10 cellular contexts compared by ENCODE assay signal in genomic region chr6:125201961-125202729, GRCh38. TPM values are rescaled to one million over a fixed set of nuclear protein-coding genes. Genes with fewer than 3 reads are reported as not detected.
A peak's percentile ranks its signal among the peaks of the same experiment; 100 is the strongest.
DNase-seq lines count a peak whose midpoint lies in the region; ATAC-seq, FAIRE-seq and TF ChIP-seq lines count a peak whose summit lies in the region.
"Had no signal": no experiment of that assay in that cellular context is flagged by ENCODE, and none has a peak within 500 bp of the region (broad histone marks: within the 10 kb centered on the region; RNA-seq: fewer than 3 reads in every experiment).

No MANE protein-coding gene starts in this region.

- peak overlapping the region in 1 of 5 experiments; percentile 59 for H3K4me3 Mint-ChIP-seq in brain
- H3K4me3 Mint-ChIP-seq: T-cell had no signal

- peaks cover 0 to 4% (median 0%) of the 10 kb centered on the region in 5 experiments for H3K9me3 Mint-ChIP-seq in brain
- H3K9me3 Mint-ChIP-seq: T-cell had no signal

- H3K27ac Mint-ChIP-seq in brain = peak overlapping the region; percentile 35 to 91 (median 48)
- H3K27ac Mint-ChIP-seq: T-cell had no signal

- H3K27me3 Mint-ChIP-seq in brain = peaks cover 5% of the 10 kb centered on the region

- TF ChIP-seq POLR2A in right lobe of liver (IDR thresholded peaks at IDR 0.05) = no peak

- peaks cover 0 to 51% (median 24%) of the 10 kb centered on the region in 4 donors for H3K4me1 ChIP-seq in right lobe of liver

- no peaks in the 10 kb centered on the region for H3K36me3 Mint-ChIP-seq in brain
- H3K36me3 Mint-ChIP-seq: T-cell had no signal

- TF ChIP-seq CTCF in brain (conservative IDR thresholded peaks at IDR 0.05) (no peak), right lobe of liver (IDR thresholded peaks at IDR 0.05) (no peak), GM20000 (IDR thresholded peaks at IDR 0.05; ENCODE audit: extremely low read depth, missing control alignments) (no peak)

- peak; percentile 76 for DNase-seq in A172 (ENCODE audit: low spot score)
- peak; percentile 51 for DNase-seq in HTR-8/SVneo (ENCODE audit: insufficient read length, low spot score)
- DNase-seq in right lobe of liver = peak; percentile 73 to 84 (median 82)
- DNase-seq in NCI-H1436 treated with DMSO at 0.1 percent for 48 hours (lab: John Stamatoyannopoulos, UW) = no peak
- no peak for DNase-seq in GM20000 (ENCODE audit: low spot score)
- DNase-seq in NCI-H1105 treated with DMSO at 0.1 percent for 48 hours (lab: John Stamatoyannopoulos, UW) = no peak
- DNase-seq in stimulated activated CD4-positive, alpha-beta T cell treated with anti-CD3 and anti-CD28 coated beads, Interleukin-2, amount 100 ng/mL, for 24 hours = no peak
- DNase-seq: C1 segment of cervical spinal cord, T-cell had no signal

- no peaks in the 10 kb centered on the region for H3K9me3 ChIP-seq in right lobe of liver

- H3K36me3 ChIP-seq in right lobe of liver = no peaks in the 10 kb centered on the region

- peak; percentile 68 for FAIRE-seq in HTR-8/SVneo (lab: Jason Lieb, UNC)

- peaks cover 47% of the 10 kb centered on the region for H3K4me1 Mint-ChIP-seq in brain
- H3K4me1 Mint-ChIP-seq: T-cell had no signal

- peak; percentile 51 to 63 (median 57) for ATAC-seq in right lobe of liver
- ATAC-seq: T-cell had no signal

- intact Hi-C loops in right lobe of liver (cut with DNase I) = no loop called here

- 24% methylated on average over 7 of the region's 7 CpGs for WGBS in right lobe of liver (ENCODE audit: insufficient coverage, low coverage, low lambda C conversion rate, missing lambda C conversion rate)

- no peak overlapping the region for H3K4me3 ChIP-seq in right lobe of liver

- peak overlapping the region in 1 of 3 donors; percentile 38 for H3K27ac ChIP-seq in right lobe of liver

- H3K27me3 ChIP-seq in right lobe of liver = no peaks in the 10 kb centered on the region

RNA-seq across cellular contexts. Expression of gene TPD52L1, which starts 48.6 kb away (rescaled TPM):
- total RNA-seq in A172 (2014; rRNA removed; shearing (Covaris generic)) = 2.9 and 3.2 TPM in 2 replicates
- polyA plus RNA-seq in brain (ENCODE audit: insufficient read depth, low read depth, low replicate concordance) = 33.9 TPM
- 100 to 1,000 TPM in 2 of 6 experiments, 10 to 100 TPM in 4; 36.8 to 119 (median 47.7) TPM for total RNA-seq in right lobe of liver

Comparison
In these comparisons a context has a peak if more than half of its experiments do, and no peak if none do; other contexts are left out.
1. DNase-seq: peak in A172 (single experiment), HTR-8/SVneo (single experiment) and right lobe of liver (3 of 3); none in NCI-H1436 treated with DMSO at 0.1 percent for 48 hours (single experiment), GM20000 (single experiment), NCI-H1105 treated with DMSO at 0.1 percent for 48 hours (single experiment) and stimulated activated CD4-positive, alpha-beta T cell treated with anti-CD3 and anti-CD28 coated beads, Interleukin-2, amount 100 ng/mL, for 24 hours (0 of 2).